8 cellular contexts compared by ENCODE assay signal in the genomic region with DNA sequence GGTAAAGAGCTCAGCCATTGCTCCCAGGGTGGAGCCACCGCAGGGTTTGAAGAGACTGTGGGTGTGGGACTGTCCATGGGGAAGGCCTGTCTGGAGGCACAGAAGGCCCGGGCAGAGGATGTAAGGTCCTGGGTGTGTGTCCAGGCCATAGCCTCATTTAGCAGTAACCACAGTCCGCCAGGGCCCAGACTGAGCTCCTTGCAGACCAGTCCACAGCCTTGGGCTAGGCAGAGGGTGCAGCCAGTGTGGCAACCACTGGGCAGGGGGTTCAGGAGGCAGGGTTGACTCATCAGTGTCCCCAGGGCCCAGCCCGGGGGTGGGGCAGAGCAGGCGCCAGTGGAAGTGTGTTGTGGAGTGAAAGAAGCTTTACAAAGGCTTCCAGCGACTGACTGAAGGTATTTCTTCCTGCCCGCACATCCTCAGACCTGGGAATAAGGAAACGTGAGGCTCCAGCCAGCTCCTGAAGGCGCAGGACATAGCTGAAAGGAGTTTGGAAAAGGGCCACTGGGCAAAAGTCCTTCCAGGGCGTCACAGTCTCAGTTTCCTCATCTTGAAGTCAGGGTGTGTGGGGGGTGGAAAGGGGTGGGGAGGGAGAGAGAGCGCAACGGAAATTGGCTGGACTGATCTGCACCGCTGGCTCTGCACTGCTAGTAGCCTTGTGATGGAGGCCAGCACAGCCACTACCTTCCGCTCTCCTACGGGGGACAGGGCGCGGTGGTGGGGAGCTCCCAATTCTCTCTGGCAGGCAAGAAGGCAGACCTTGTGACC. TPM values are rescaled to one million over a fixed set of nuclear protein-coding genes. Genes with fewer than 3 reads are reported as not detected.
DNase-seq lines count a peak whose midpoint lies in the region; ATAC-seq, FAIRE-seq and TF ChIP-seq lines count a peak whose summit lies in the region.

No MANE protein-coding gene starts in this region.

- H3K9me3 ChIP-seq in astrocyte (ENCODE audit: insufficient read depth, low read depth, low read length) (no peaks in the 10 kb centered on the region), gastrocnemius medialis (no peaks in the 10 kb centered on the region)

- no peaks in the 10 kb centered on the region for H3K36me3 Mint-ChIP-seq in astrocyte (ENCODE audit: low read depth, unreplicated experiment)

- H3K79me2 ChIP-seq in astrocyte (ENCODE audit: insufficient read depth, low read length), result no peaks in the 10 kb centered on the region

- peaks cover 12% of the 10 kb centered on the region for H3K4me1 ChIP-seq in astrocyte (ENCODE audit: insufficient read depth, low read length)
- H3K4me1 ChIP-seq in gastrocnemius medialis, result peaks cover 0 to 16% of the 10 kb centered on the region in 2 donors

- peak overlapping the region; percentile 92 for H3K4me3 ChIP-seq in AG04449 (ENCODE audit: low read depth, low read length)
- peak overlapping the region; percentile 84 for H3K4me3 ChIP-seq in NB4 (ENCODE audit: low read depth, low read length)
- H3K4me3 ChIP-seq in astrocyte (ENCODE audit: insufficient read depth, low read depth, low read length), result peak overlapping the region; percentile 86
- H3K4me3 ChIP-seq in gastrocnemius medialis, result peak overlapping the region; percentile 68 to 93 (median 87)

- no peak for TF ChIP-seq CTCF in AG04449 (IDR thresholded peaks at IDR 0.05; ENCODE audit: insufficient read depth, low read length, missing control alignments)
- no peak for TF ChIP-seq CTCF in NB4 (IDR thresholded peaks at IDR 0.05; ENCODE audit: low read depth, low read length)
- TF ChIP-seq CTCF in astrocyte (IDR thresholded peaks at IDR 0.05; ENCODE audit: insufficient read depth, low read depth, low read length), result no peak
- TF ChIP-seq CTCF in gastrocnemius medialis (IDR thresholded peaks at IDR 0.05 in 4 of 5, conservative IDR thresholded peaks at IDR 0.05 in 1 of 5), result peak in 1 of 5 experiments; percentile 11

- H3K27me3 Mint-ChIP-seq in astrocyte (ENCODE audit: low read depth, unreplicated experiment), result peaks cover 21% of the 10 kb centered on the region

- intact Hi-C loops in gastrocnemius medialis (cut with DNase I; ENCODE audit: low total_unique reads), result loop anchor here (2.0 kb wide), 1 partner anchor 47 kb away; no protein-coding TSS in a partner anchor

- peak overlapping the region; percentile 97 for H3K4me3 Mint-ChIP-seq in astrocyte (ENCODE audit: unreplicated experiment)

- no peak for FAIRE-seq in astrocyte (lab: Jason Lieb, UNC)

- no peaks in the 10 kb centered on the region for H4K20me1 ChIP-seq in astrocyte (ENCODE audit: insufficient read depth, low read length)

- H3K9ac ChIP-seq in astrocyte (ENCODE audit: low read length), result peak overlapping the region; percentile 84

- peak overlapping the region; percentile 79 for H3K27ac Mint-ChIP-seq in astrocyte (ENCODE audit: unreplicated experiment)

- peak overlapping the region; percentile 91 for H2AFZ ChIP-seq in astrocyte (ENCODE audit: low read depth, low read length)

- ATAC-seq in gastrocnemius medialis, result peak; percentile 21 to 31
- no peak for ATAC-seq in HG03139 (IDR thresholded peaks at IDR 0.05; ENCODE audit: unreplicated experiment)

- H3K27me3 ChIP-seq in astrocyte (ENCODE audit: insufficient read depth, low read length) (peaks cover 10% of the 10 kb centered on the region), gastrocnemius medialis (no peaks in the 10 kb centered on the region)

- peaks cover 3% of the 10 kb centered on the region for H3K4me1 Mint-ChIP-seq in astrocyte (ENCODE audit: low read depth, unreplicated experiment)

- peak overlapping the region; percentile 93 for H3K4me2 ChIP-seq in astrocyte (ENCODE audit: low read length)

- H3K27ac ChIP-seq in astrocyte (ENCODE audit: low read depth, low read length) (peak overlapping the region; percentile 77), gastrocnemius medialis (peak overlapping the region; percentile 81 to 91 (median 84))

- POLR2A ChIA-PET in AG04449 (lab: Yijun Ruan, JAX), result interaction anchor here (0.6 to 0.8 kb wide), 2 partner anchors 76 to 1369 kb away, joined by 3 read pairs; no protein-coding TSS in a partner anchor

- no peaks in the 10 kb centered on the region for H3K9me3 Mint-ChIP-seq in astrocyte (ENCODE audit: unreplicated experiment)

- H3K36me3 ChIP-seq in astrocyte (ENCODE audit: insufficient read depth, low read length) (no peaks in the 10 kb centered on the region), gastrocnemius medialis (no peaks in the 10 kb centered on the region)

- in situ Hi-C loops in GM18951 (cut with MboI; ENCODE audit: low sequenced_read_pairs, unreplicated experiment) (no loop called here), gastrocnemius medialis (cut with MboI; ENCODE audit: low sequenced_read_pairs in 4 of 4) (loop anchor here in 1 of 4 donors (10.0 kb wide), 1 partner anchor 211 kb away; a partner anchor contains a TSS)

- CTCF ChIA-PET in AG04449 (lab: Yijun Ruan, JAX), result interaction anchor here (0.7 to 8.3 kb wide), 7 partner anchors 9 to 280 kb away, joined by 3 to 60 read pairs (median 5); a partner anchor contains a TSS

- DNase-seq in AG04449 (ENCODE audit: low read depth, low spot score), result no peak
- DNase-seq in NB4 (ENCODE audit: low read depth), result peak; percentile 98
- peak; percentile 30 for DNase-seq in astrocyte (ENCODE audit: low read depth)
- peak in 33 of 51 donors; percentile 11 to 77 (median 48) for DNase-seq in hypothalamus (lab: John Stamatoyannopoulos, UW)
- peak; percentile 48 to 73 for DNase-seq in gastrocnemius medialis
- DNase-seq in NCI-H1930 (lab: John Stamatoyannopoulos, UW), result no peak

- peak; percentile 43 for TF ChIP-seq POLR2A in GM18951 (IDR thresholded peaks at IDR 0.05; ENCODE audit: extremely low read depth, insufficient read depth, insufficient read length)
- peak; percentile 96 for TF ChIP-seq POLR2A in NB4 (IDR thresholded peaks at IDR 0.05; ENCODE audit: extremely low read depth, insufficient read length)
- no peak for TF ChIP-seq POLR2A in gastrocnemius medialis (IDR thresholded peaks at IDR 0.05)

RNA-seq across cellular contexts. Expression of a gene that starts 27.8 kb away (rescaled TPM):
- total RNA-seq in astrocyte, result 1.3 and 1.9 TPM in 2 replicates
- total RNA-seq in gastrocnemius medialis, result 1 to 10 TPM; 2.9 to 6.5 (median 4.0) TPM

Comparison
In these comparisons a context has a peak if more than half of its experiments do, and no peak if none do; other contexts are left out.
1. DNase-seq: peak in NB4 (single experiment), astrocyte (single experiment), hypothalamus (33 of 51) and gastrocnemius medialis (2 of 2); none in AG04449 (single experiment) and NCI-H1930 (0 of 2).
2. POLR2A ChIP-seq: peak in GM18951 (single experiment) and NB4 (single experiment); none in gastrocnemius medialis (0 of 2).
3. Peak in every context shown above with its lines, with median percentiles within 50 percentile points of each other: H3K4me3 ChIP-seq.